Comparison of ENCODE assay signal across 10 cellular contexts in genomic region chr12:110846615-110847566, GRCh38. TPM values are rescaled to one million over a fixed set of nuclear protein-coding genes. Genes with fewer than 3 reads are reported as not detected.
DNase-seq lines count a peak whose midpoint lies in the region; ATAC-seq and TF ChIP-seq lines count a peak whose summit lies in the region.
"Had no signal": no experiment of that assay in that cellular context is flagged by ENCODE, and none has a peak within 500 bp of the region (broad histone marks: within the 10 kb centered on the region; RNA-seq: fewer than 3 reads in every experiment).

CCDC63 (plus strand) TSS chr12:110846987; CDS start chr12:110852955, 5,968 bp downstream.

- CTCF ChIA-PET in activated naive CD4-positive, alpha-beta T cell treated with anti-CD3 and anti-CD28 coated beads, Interleukin-2, amount 10 ng/mL, durations not matched to agents 7 days and 5 days (lab: Charles Lee) = interaction anchor here (1.5 kb wide), 1 partner anchor 41 kb away, joined by 3 read pairs; no protein-coding TSS in a partner anchor

- peak; percentile 37 for DNase-seq in NCI-H82 treated with DMSO at 0.1 percent for 48 hours (lab: John Stamatoyannopoulos, UW; ENCODE audit: unreplicated experiment)
- peak; percentile 42 for DNase-seq in activated naive CD4-positive, alpha-beta T cell treated with anti-CD3 and anti-CD28 coated beads, Interleukin-2, amount 10 ng/mL, durations not matched to agents 7 days and 5 days
- peak; percentile 61 for DNase-seq in left cardiac atrium
- DNase-seq in prostate gland (ENCODE audit: low spot score) = peak; percentile 39
- no peak for DNase-seq in DMS153 treated with DMSO at 0.1 percent for 48 hours (lab: John Stamatoyannopoulos, UW; ENCODE audit: unreplicated experiment)

- peak within 1 kb of the TSS; percentile 75 for H3K4me3 Mint-ChIP-seq in activated naive CD4-positive, alpha-beta T cell treated with anti-CD3 and anti-CD28 coated beads, Interleukin-2, amount 10 ng/mL, durations not matched to agents 7 days and 5 days

- TF ChIP-seq POLR2A in prostate gland (IDR thresholded peaks at IDR 0.05) = no peak

- no peaks in the 10 kb centered on the region for H3K36me3 Mint-ChIP-seq in activated naive CD4-positive, alpha-beta T cell treated with anti-CD3 and anti-CD28 coated beads, Interleukin-2, amount 10 ng/mL, durations not matched to agents 7 days and 5 days

- H3K27ac ChIP-seq in prostate gland = no peak within 1 kb of the TSS

- H3K9me3 Mint-ChIP-seq in activated naive CD4-positive, alpha-beta T cell treated with anti-CD3 and anti-CD28 coated beads, Interleukin-2, amount 10 ng/mL, durations not matched to agents 7 days and 5 days = no peaks in the 10 kb centered on the region

- H3K9me3 ChIP-seq in prostate gland = no peaks in the 10 kb centered on the region

- 18% methylated on average over 59 of the region's 60 CpGs for WGBS in prostate gland

- peak within 1 kb of the TSS in 1 of 2 donors; percentile 10 for H3K4me3 ChIP-seq in prostate gland

- TF ChIP-seq CTCF in GM12874 (IDR thresholded peaks at IDR 0.05; ENCODE audit: insufficient read depth, low read depth, low read length) = peak; percentile 52
- TF ChIP-seq CTCF in prostate gland (IDR thresholded peaks at IDR 0.05) = peak in 1 of 4 experiments; percentile 37

- H3K4me1 Mint-ChIP-seq in activated naive CD4-positive, alpha-beta T cell treated with anti-CD3 and anti-CD28 coated beads, Interleukin-2, amount 10 ng/mL, durations not matched to agents 7 days and 5 days = peaks cover 6% of the 10 kb centered on the region

- H3K27me3 Mint-ChIP-seq in activated naive CD4-positive, alpha-beta T cell treated with anti-CD3 and anti-CD28 coated beads, Interleukin-2, amount 10 ng/mL, durations not matched to agents 7 days and 5 days = peaks cover 90% of the 10 kb centered on the region

- no peaks in the 10 kb centered on the region for H3K27me3 ChIP-seq in prostate gland (replicated peaks; ENCODE audit: insufficient read depth)

- H3K4me1 ChIP-seq in prostate gland (replicated peaks) = no peaks in the 10 kb centered on the region

- H3K36me3 ChIP-seq in prostate gland = no peaks in the 10 kb centered on the region

- intact Hi-C loops in left cardiac atrium (cut with DNase I) (loop anchor here in 1 of 2 donors (5.0 to 10.0 kb wide), 2 partner anchors 40 to 102 kb away; partner anchors contain the start of gene PPP1CC), prostate gland (cut with DNase I) (no loop called here)

- ATAC-seq in left cardiac atrium (peak; percentile 49 to 55), GM19452 (IDR thresholded peaks at IDR 0.05; ENCODE audit: unreplicated experiment) (no peak), HG02763 (IDR thresholded peaks at IDR 0.05; ENCODE audit: unreplicated experiment) (no peak)

- no peak within 1 kb of the TSS for H3K27ac Mint-ChIP-seq in activated naive CD4-positive, alpha-beta T cell treated with anti-CD3 and anti-CD28 coated beads, Interleukin-2, amount 10 ng/mL, durations not matched to agents 7 days and 5 days

RNA-seq across cellular contexts. Expression of gene CCDC63, which starts in this region (rescaled TPM):
- total RNA-seq in left cardiac atrium = not detected
- 1 to 10 TPM in 1 of 2 donors, not detected in 1; 1.2 TPM for total RNA-seq in prostate gland
- total RNA-seq: activated CD8-positive, alpha-beta memory T cell treated with anti-CD3 and anti-CD28 coated beads for 36 hours; temporal lobe had no signal

Comparison
In these comparisons a context has a peak if more than half of its experiments do, and no peak if none do; other contexts are left out.
1. Peak in DNase-seq and ATAC-seq in left cardiac atrium; RNA of the gene not detected or under 1 TPM.